ENCODE assay signal across 8 cellular contexts in the genomic region with DNA sequence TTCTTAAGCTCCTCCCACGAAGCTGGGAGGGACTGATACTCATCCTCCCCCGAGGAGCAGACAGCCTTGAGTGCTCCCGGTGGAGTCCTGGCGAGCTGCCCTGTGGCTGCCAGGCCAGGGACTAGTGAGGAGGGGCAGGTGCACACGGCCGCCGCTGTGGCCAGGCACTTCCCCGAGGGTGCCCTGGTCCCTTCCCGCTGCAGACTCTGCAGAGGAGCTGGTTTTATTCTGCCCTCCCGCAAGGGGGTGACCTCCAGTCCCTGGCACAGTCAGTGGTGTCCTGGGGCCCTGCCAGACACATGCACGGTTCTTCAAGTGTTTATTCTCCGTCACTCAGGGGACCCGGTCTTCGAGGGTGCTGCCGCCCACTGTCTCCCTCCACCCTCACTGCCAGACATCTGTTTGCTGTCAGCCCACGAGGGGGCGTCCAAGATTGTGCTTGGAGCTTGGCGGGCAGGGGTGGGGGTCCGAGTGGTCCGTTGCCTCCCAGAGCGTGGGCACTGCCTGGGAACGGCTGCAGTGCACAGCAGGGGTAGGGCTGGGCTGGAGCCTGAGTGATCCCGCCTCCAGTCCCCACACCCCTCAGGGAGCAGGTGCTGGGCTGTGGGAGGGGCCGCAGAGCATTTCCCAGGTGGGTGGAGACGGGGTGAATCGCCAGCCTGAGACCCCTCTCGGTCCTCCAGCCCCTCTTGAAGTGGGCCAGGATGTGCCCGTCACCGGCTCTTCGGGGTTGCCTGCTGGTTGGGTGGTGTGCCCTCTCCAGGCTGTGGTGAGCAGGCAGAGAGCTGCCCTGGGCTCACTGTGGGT. TPM values are rescaled to one million over a fixed set of nuclear protein-coding genes. Genes with fewer than 3 reads are reported as not detected.
DNase-seq lines count a peak whose midpoint lies in the region; ATAC-seq, FAIRE-seq and TF ChIP-seq lines count a peak whose summit lies in the region.

No MANE protein-coding gene starts in this region.

- H3K36me3 ChIP-seq in sigmoid colon: no peaks in the 10 kb centered on the region

- CTCF ChIA-PET in AG04450 (lab: Charles Lee): interaction anchor here (0.6 to 2.4 kb wide), 6 partner anchors 9 to 381 kb away, joined by 3 to 9 read pairs (median 4); no protein-coding TSS in a partner anchor

- DNase-seq in AG04450 (ENCODE audit: low read depth, low spot score) (no peak), GM12892 (ENCODE audit: insufficient read length) (peak; percentile 58), NCI-H2196 treated with DMSO at 0.1 percent for 48 hours (lab: John Stamatoyannopoulos, UW; ENCODE audit: unreplicated experiment) (peak; percentile 88), germinal center (ENCODE audit: low spot score) (peak; percentile 56), sigmoid colon (peak; percentile 87), KG1 (lab: John Stamatoyannopoulos, UW) (no peak)
- peak; percentile 35 for DNase-seq in activated CD4-positive, alpha-beta T cell treated with anti-CD3 and anti-CD28 coated beads, Interleukin-2, amount 50 U/mL, for 1 hour

- H3K27me3 ChIP-seq in AG04450 (ENCODE audit: control insufficient read depth, insufficient read depth, low read length): peaks cover 12% of the 10 kb centered on the region
- no peaks in the 10 kb centered on the region for H3K27me3 ChIP-seq in sigmoid colon

- peaks cover 0 to 38% (median 36%) of the 10 kb centered on the region in 4 donors for H3K4me1 ChIP-seq in sigmoid colon

- H3K4me3 ChIP-seq in AG04450 (ENCODE audit: low read depth, low read length) (no peak overlapping the region), sigmoid colon (no peak overlapping the region)

- TF ChIP-seq CTCF in AG04450 (IDR thresholded peaks at IDR 0.05; ENCODE audit: low read depth, low read length): peak; percentile 56
- TF ChIP-seq CTCF in sigmoid colon (IDR thresholded peaks at IDR 0.05): peak; percentile 44 to 56 (median 48)

- TF ChIP-seq EP300 in sigmoid colon (IDR thresholded peaks at IDR 0.05): no peak

- no peak for TF ChIP-seq POLR2A in GM12892 (IDR thresholded peaks at IDR 0.05; ENCODE audit: low read depth, low read length)
- no peak for TF ChIP-seq POLR2A in sigmoid colon (IDR thresholded peaks at IDR 0.05)

- WGBS in sigmoid colon, 2 donors: 3 to 10% methylated on average over 30 of the region's 30 CpGs

- POLR2A ChIA-PET in AG04450 (lab: Yijun Ruan, JAX): no interaction called here

- no peaks in the 10 kb centered on the region; the same call in 1 of the 2 replicates for H3K9me3 ChIP-seq in AG04450 (ENCODE audit: control insufficient read depth, insufficient read depth, low read length)
- no peaks in the 10 kb centered on the region for H3K9me3 ChIP-seq in sigmoid colon

- intact Hi-C loops in sigmoid colon (cut with DNase I): loop anchor here (2.0 to 10.0 kb wide), 4 partner anchors 85 to 805 kb away; partner anchors contain the start of genes MRGBP and YTHDF1

- no peak for FAIRE-seq in GM12892 (lab: Jason Lieb, UNC)

- H3K27ac ChIP-seq in AG04450 (ENCODE audit: low read depth, low read length): no peak overlapping the region
- H3K27ac ChIP-seq in sigmoid colon: peak overlapping the region in 3 of 4 donors; percentile 7 to 49 (median 26)

- no peak for ATAC-seq in GM21737 (IDR thresholded peaks at IDR 0.05; ENCODE audit: unreplicated experiment)

RNA-seq across cellular contexts. Expression of gene CABLES2, which starts 3.1 kb away (rescaled TPM):
- 3.8 and 4.9 TPM in 2 replicates for polyA plus RNA-seq in AG04450 (2011; rRNA removed)
- polyA minus RNA-seq in AG04450 (2011; rRNA and poly(A)+ RNA removed): 5.1 and 6.6 TPM in 2 replicates
- polyA plus RNA-seq in GM12892 (2012; ENCODE audit: missing spikeins): 6.3 TPM
- 1 to 10 TPM; 1.8 to 6.5 (median 4.2) TPM for total RNA-seq in sigmoid colon
- 1 to 10 TPM; 3.5 to 6.9 (median 3.6) TPM for polyA plus RNA-seq in sigmoid colon

RNA-seq across cellular contexts. Expression of gene RBBP8NL, which starts 17.2 kb away (rescaled TPM):
- polyA plus RNA-seq in AG04450 (2011; rRNA removed) (not detected in 2 replicates), sigmoid colon (10 to 100 TPM in 1 of 3 donors, 1 to 10 TPM in 2; 4.2 to 12.5 (median 5.4) TPM)
- polyA minus RNA-seq in AG04450 (2011; rRNA and poly(A)+ RNA removed): not detected in 2 replicates
- polyA plus RNA-seq in GM12892 (2012; ENCODE audit: missing spikeins): not detected
- total RNA-seq in sigmoid colon: not detected

RNA-seq across cellular contexts. Expression of gene RPS21, which starts 23.2 kb away (rescaled TPM):
- polyA plus RNA-seq in AG04450 (2011; rRNA removed) (2,351 and 2,723 TPM in 2 replicates), sigmoid colon (1,000 to 10,000 TPM; 2,794 to 6,260 (median 4,441) TPM)
- 571 and 680 TPM in 2 replicates for polyA minus RNA-seq in AG04450 (2011; rRNA and poly(A)+ RNA removed)
- polyA plus RNA-seq in GM12892 (2012; ENCODE audit: missing spikeins): 4,195 TPM
- total RNA-seq in sigmoid colon: 1,000 to 10,000 TPM; 2,383 to 8,235 (median 5,456) TPM

RNA-seq across cellular contexts. Expression of gene LAMA5, which starts 43.0 kb away (rescaled TPM):
- polyA plus RNA-seq in AG04450 (2011; rRNA removed) (1.9 and 3.8 TPM in 2 replicates), sigmoid colon (10 to 100 TPM in 1 of 3 donors, 1 to 10 TPM in 2; 1.8 to 56.5 (median 3.2) TPM)
- polyA minus RNA-seq in AG04450 (2011; rRNA and poly(A)+ RNA removed): 2.8 and 3.5 TPM in 2 replicates
- polyA plus RNA-seq in GM12892 (2012; ENCODE audit: missing spikeins): 1.6 TPM
- 100 to 1,000 TPM in 3 of 4 donors, 10 to 100 TPM in 1; 53.5 to 409 (median 134) TPM for total RNA-seq in sigmoid colon

Comparison
In these comparisons a context has a peak if more than half of its experiments do, and no peak if none do; other contexts are left out.
1. DNase-seq: peak in GM12892 (single experiment), NCI-H2196 treated with DMSO at 0.1 percent for 48 hours (single experiment), activated CD4-positive, alpha-beta T cell treated with anti-CD3 and anti-CD28 coated beads, Interleukin-2, amount 50 U/mL, for 1 hour (single experiment), germinal center (single experiment) and sigmoid colon (single experiment); none in AG04450 (single experiment) and KG1 (single experiment).